8 cellular contexts compared by ENCODE assay signal in genomic region chr17:21039839-21040575, GRCh38.
DNase-seq lines count a peak whose midpoint lies in the region; ATAC-seq and TF ChIP-seq lines count a peak whose summit lies in the region.

No MANE protein-coding gene starts in this region.

- TF ChIP-seq CTCF in GM20000 (IDR thresholded peaks at IDR 0.05; ENCODE audit: extremely low read depth, missing control alignments), result peak; percentile 7

- peaks cover 64% of the 10 kb centered on the region for H3K4me1 Mint-ChIP-seq in activated naive CD4-positive, alpha-beta T cell treated with anti-CD3 and anti-CD28 coated beads, Interleukin-2, amount 10 ng/mL, durations not matched to agents 7 days and 5 days

- peaks cover 34% of the 10 kb centered on the region for H3K36me3 Mint-ChIP-seq in activated naive CD4-positive, alpha-beta T cell treated with anti-CD3 and anti-CD28 coated beads, Interleukin-2, amount 10 ng/mL, durations not matched to agents 7 days and 5 days

- no peaks in the 10 kb centered on the region for H3K9me3 Mint-ChIP-seq in activated naive CD4-positive, alpha-beta T cell treated with anti-CD3 and anti-CD28 coated beads, Interleukin-2, amount 10 ng/mL, durations not matched to agents 7 days and 5 days

- H3K27me3 ChIP-seq in iPS-15b (ENCODE audit: control insufficient read depth, insufficient read depth, low read length), result no peaks in the 10 kb centered on the region

- H3K27me3 Mint-ChIP-seq in activated naive CD4-positive, alpha-beta T cell treated with anti-CD3 and anti-CD28 coated beads, Interleukin-2, amount 10 ng/mL, durations not matched to agents 7 days and 5 days, result no peaks in the 10 kb centered on the region

- H3K4me3 ChIP-seq in iPS-15b (ENCODE audit: low read depth, low read length), result peak overlapping the region; percentile 90

- H3K9ac ChIP-seq in iPS-15b (ENCODE audit: low read depth, low read length), result no peak overlapping the region

- CTCF ChIA-PET in activated naive CD4-positive, alpha-beta T cell treated with anti-CD3 and anti-CD28 coated beads, Interleukin-2, amount 10 ng/mL, durations not matched to agents 7 days and 5 days (lab: Charles Lee), result interaction anchor here (1.4 kb wide), 1 partner anchor 59 kb away, joined by 7 read pairs; no protein-coding TSS in a partner anchor

- H3K27ac Mint-ChIP-seq in activated naive CD4-positive, alpha-beta T cell treated with anti-CD3 and anti-CD28 coated beads, Interleukin-2, amount 10 ng/mL, durations not matched to agents 7 days and 5 days, result peak overlapping the region; percentile 97

- H3K9me3 ChIP-seq in iPS-15b (ENCODE audit: control insufficient read depth, insufficient read depth, low read length), result no peaks in the 10 kb centered on the region

- peaks cover 3% of the 10 kb centered on the region for H3K36me3 ChIP-seq in iPS-15b (ENCODE audit: control insufficient read depth, insufficient read depth, low read length)

- peaks cover 25% of the 10 kb centered on the region for H3K4me1 ChIP-seq in iPS-15b (ENCODE audit: control insufficient read depth, insufficient read depth, low read length)

- H3K4me3 Mint-ChIP-seq in activated naive CD4-positive, alpha-beta T cell treated with anti-CD3 and anti-CD28 coated beads, Interleukin-2, amount 10 ng/mL, durations not matched to agents 7 days and 5 days, result peak overlapping the region; percentile 99

- DNase-seq in AG08396 (ENCODE audit: low spot score) (peak; percentile 48), GM20000 (ENCODE audit: low spot score) (no peak), NOMO-1 treated with DMSO at 0.1 percent for 48 hours (lab: John Stamatoyannopoulos, UW; ENCODE audit: unreplicated experiment) (peak; percentile 48)
- peak; percentile 45 for DNase-seq in activated naive CD4-positive, alpha-beta T cell treated with anti-CD3 and anti-CD28 coated beads, Interleukin-2, amount 10 ng/mL, durations not matched to agents 7 days and 5 days
- DNase-seq in stimulated activated CD4-positive, alpha-beta T cell treated with anti-CD3 and anti-CD28 coated beads, Interleukin-1b, Interleukin-23, amount 100 ng/mL, for 4 hours (ENCODE audit: low read depth in 2 of 2), result peak; percentile 18 to 24

- ATAC-seq in HG02623 (IDR thresholded peaks at IDR 0.05; ENCODE audit: unreplicated experiment) (no peak), GM19467 (IDR thresholded peaks at IDR 0.05; ENCODE audit: unreplicated experiment) (no peak)
